ENCODE assay signal across 2 cellular contexts in genomic region chr19:13827656-13828055, GRCh38.
TF ChIP-seq lines count a peak whose summit lies in the region.

No MANE protein-coding gene starts in this region.

TF ChIP-seq in GM23338, 12 proteins besides CTCF, POLR2A, EP300 and RAD21:
- no peak for TF ChIP-seq ZNF331 (CRISPR knock-in tag; IDR thresholded peaks at IDR 0.05; ENCODE audit: low read depth)
- no peak for TF ChIP-seq EZH2phosphoT487 (IDR thresholded peaks at IDR 0.05; ENCODE audit: unreplicated experiment)
- TF ChIP-seq STAT1 (IDR thresholded peaks at IDR 0.05; ENCODE audit: unreplicated experiment): no peak
- TF ChIP-seq EZH2 (IDR thresholded peaks at IDR 0.05; ENCODE audit: low read depth, unreplicated experiment): no peak
- TF ChIP-seq, protein P1, sequence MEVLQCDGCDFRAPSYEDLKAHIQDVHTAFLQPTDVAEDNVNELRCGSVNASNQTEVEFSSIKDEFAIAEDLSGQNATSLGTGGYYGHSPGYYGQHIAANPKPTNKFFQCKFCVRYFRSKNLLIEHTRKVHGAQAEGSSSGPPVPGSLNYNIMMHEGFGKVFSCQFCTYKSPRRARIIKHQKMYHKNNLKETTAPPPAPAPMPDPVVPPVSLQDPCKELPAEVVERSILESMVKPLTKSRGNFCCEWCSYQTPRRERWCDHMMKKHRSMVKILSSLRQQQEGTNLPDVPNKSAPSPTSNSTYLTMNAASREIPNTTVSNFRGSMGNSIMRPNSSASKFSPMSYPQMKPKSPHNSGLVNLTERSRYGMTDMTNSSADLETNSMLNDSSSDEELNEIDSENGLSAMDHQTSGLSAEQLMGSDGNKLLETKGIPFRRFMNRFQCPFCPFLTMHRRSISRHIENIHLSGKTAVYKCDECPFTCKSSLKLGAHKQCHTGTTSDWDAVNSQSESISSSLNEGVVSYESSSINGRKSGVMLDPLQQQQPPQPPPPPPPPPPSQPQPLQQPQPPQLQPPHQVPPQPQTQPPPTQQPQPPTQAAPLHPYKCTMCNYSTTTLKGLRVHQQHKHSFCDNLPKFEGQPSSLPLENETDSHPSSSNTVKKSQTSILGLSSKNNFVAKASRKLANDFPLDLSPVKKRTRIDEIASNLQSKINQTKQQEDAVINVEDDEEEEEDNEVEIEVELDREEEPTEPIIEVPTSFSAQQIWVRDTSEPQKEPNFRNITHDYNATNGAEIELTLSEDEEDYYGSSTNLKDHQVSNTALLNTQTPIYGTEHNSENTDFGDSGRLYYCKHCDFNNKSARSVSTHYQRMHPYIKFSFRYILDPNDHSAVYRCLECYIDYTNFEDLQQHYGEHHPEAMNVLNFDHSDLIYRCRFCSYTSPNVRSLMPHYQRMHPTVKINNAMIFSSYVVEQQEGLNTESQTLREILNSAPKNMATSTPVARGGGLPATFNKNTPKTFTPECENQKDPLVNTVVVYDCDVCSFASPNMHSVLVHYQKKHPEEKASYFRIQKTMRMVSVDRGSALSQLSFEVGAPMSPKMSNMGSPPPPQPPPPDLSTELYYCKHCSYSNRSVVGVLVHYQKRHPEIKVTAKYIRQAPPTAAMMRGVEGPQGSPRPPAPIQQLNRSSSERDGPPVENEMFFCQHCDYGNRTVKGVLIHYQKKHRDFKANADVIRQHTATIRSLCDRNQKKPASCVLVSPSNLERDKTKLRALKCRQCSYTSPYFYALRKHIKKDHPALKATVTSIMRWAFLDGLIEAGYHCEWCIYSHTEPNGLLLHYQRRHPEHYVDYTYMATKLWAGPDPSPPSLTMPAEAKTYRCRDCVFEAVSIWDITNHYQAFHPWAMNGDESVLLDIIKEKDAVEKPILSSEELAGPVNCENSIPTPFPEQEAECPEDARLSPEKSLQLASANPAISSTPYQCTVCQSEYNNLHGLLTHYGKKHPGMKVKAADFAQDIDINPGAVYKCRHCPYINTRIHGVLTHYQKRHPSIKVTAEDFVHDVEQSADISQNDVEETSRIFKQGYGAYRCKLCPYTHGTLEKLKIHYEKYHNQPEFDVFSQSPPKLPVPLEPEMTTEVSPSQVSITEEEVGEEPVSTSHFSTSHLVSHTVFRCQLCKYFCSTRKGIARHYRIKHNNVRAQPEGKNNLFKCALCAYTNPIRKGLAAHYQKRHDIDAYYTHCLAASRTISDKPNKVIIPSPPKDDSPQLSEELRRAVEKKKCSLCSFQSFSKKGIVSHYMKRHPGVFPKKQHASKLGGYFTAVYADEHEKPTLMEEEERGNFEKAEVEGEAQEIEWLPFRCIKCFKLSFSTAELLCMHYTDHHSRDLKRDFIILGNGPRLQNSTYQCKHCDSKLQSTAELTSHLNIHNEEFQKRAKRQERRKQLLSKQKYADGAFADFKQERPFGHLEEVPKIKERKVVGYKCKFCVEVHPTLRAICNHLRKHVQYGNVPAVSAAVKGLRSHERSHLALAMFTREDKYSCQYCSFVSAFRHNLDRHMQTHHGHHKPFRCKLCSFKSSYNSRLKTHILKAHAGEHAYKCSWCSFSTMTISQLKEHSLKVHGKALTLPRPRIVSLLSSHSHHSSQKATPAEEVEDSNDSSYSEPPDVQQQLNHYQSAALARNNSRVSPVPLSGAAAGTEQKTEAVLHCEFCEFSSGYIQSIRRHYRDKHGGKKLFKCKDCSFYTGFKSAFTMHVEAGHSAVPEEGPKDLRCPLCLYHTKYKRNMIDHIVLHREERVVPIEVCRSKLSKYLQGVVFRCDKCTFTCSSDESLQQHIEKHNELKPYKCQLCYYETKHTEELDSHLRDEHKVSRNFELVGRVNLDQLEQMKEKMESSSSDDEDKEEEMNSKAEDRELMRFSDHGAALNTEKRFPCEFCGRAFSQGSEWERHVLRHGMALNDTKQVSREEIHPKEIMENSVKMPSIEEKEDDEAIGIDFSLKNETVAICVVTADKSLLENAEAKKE (CRISPR knock-in tag; IDR thresholded peaks at IDR 0.05): no peak

TF ChIP-seq in WTC11, 78 proteins besides CTCF, POLR2A, EP300 and RAD21:
- TF ChIP-seq ZNF416 (CRISPR knock-in tag; IDR thresholded peaks at IDR 0.05) (no peak), IRF2 (CRISPR knock-in tag; IDR thresholded peaks at IDR 0.05; ENCODE audit: borderline replicate concordance, low read depth) (no peak), PREB (CRISPR knock-in tag; IDR thresholded peaks at IDR 0.05; ENCODE audit: borderline replicate concordance) (no peak), IRF1 (CRISPR knock-in tag; IDR thresholded peaks at IDR 0.05) (no peak)
